ENCODE assay signal across 1 cellular context in genomic region chr16:2473999-2474876, GRCh38.
A peak's percentile ranks its signal among the peaks of the same experiment; 100 is the strongest.
TF ChIP-seq lines count a peak whose summit lies in the region.

No MANE protein-coding gene starts in this region.

TF ChIP-seq in HepG2, 621 proteins besides CTCF, POLR2A, EP300 and RAD21 (continued from another document and continues in another):
- TF ChIP-seq, protein P1, sequence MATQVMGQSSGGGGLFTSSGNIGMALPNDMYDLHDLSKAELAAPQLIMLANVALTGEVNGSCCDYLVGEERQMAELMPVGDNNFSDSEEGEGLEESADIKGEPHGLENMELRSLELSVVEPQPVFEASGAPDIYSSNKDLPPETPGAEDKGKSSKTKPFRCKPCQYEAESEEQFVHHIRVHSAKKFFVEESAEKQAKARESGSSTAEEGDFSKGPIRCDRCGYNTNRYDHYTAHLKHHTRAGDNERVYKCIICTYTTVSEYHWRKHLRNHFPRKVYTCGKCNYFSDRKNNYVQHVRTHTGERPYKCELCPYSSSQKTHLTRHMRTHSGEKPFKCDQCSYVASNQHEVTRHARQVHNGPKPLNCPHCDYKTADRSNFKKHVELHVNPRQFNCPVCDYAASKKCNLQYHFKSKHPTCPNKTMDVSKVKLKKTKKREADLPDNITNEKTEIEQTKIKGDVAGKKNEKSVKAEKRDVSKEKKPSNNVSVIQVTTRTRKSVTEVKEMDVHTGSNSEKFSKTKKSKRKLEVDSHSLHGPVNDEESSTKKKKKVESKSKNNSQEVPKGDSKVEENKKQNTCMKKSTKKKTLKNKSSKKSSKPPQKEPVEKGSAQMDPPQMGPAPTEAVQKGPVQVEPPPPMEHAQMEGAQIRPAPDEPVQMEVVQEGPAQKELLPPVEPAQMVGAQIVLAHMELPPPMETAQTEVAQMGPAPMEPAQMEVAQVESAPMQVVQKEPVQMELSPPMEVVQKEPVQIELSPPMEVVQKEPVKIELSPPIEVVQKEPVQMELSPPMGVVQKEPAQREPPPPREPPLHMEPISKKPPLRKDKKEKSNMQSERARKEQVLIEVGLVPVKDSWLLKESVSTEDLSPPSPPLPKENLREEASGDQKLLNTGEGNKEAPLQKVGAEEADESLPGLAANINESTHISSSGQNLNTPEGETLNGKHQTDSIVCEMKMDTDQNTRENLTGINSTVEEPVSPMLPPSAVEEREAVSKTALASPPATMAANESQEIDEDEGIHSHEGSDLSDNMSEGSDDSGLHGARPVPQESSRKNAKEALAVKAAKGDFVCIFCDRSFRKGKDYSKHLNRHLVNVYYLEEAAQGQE (IDR thresholded peaks at IDR 0.05; ENCODE audit: borderline replicate concordance in 1 of 2, low read depth in 1 of 2, low read length in 2 of 2), result no peak
- TF ChIP-seq, protein P2, sequence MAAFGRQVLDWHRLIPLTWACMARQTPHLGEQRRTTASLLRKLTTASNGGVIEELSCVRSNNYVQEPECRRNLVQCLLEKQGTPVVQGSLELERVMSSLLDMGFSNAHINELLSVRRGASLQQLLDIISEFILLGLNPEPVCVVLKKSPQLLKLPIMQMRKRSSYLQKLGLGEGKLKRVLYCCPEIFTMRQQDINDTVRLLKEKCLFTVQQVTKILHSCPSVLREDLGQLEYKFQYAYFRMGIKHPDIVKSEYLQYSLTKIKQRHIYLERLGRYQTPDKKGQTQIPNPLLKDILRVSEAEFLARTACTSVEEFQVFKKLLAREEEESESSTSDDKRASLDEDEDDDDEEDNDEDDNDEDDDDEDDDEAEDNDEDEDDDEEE (CRISPR knock-in tag; IDR thresholded peaks at IDR 0.05), result no peak
- TF ChIP-seq ZBTB21 (CRISPR knock-in tag; IDR thresholded peaks at IDR 0.05), result no peak
- TF ChIP-seq TBP (CRISPR knock-in tag; IDR thresholded peaks at IDR 0.05), result no peak
- no peak for TF ChIP-seq HMGXB3 (CRISPR knock-in tag; IDR thresholded peaks at IDR 0.05; ENCODE audit: borderline replicate concordance)
- TF ChIP-seq RARA (CRISPR knock-in tag; IDR thresholded peaks at IDR 0.05), result no peak
- no peak for TF ChIP-seq PCBP1 (IDR thresholded peaks at IDR 0.05; ENCODE audit: borderline replicate concordance, low read depth, low read length)
- TF ChIP-seq CREBL2 (CRISPR knock-in tag; IDR thresholded peaks at IDR 0.05; ENCODE audit: borderline replicate concordance), result no peak
- TF ChIP-seq SUZ12 (IDR thresholded peaks at IDR 0.05; ENCODE audit: low read depth, low read length), result no peak
- TF ChIP-seq ZNF761 (CRISPR knock-in tag; conservative IDR thresholded peaks at IDR 0.05), result no peak
- TF ChIP-seq SAFB2 (CRISPR knock-in tag; IDR thresholded peaks at IDR 0.05; ENCODE audit: borderline replicate concordance, low read depth), result no peak
- TF ChIP-seq ZNF496 (CRISPR knock-in tag; IDR thresholded peaks at IDR 0.05; ENCODE audit: insufficient replicate concordance), result no peak
- no peak for TF ChIP-seq HCFC1 (IDR thresholded peaks at IDR 0.05; ENCODE audit: low read depth, low read length)
- TF ChIP-seq ZNF597 (CRISPR knock-in tag; IDR thresholded peaks at IDR 0.05), result no peak
- no peak for TF ChIP-seq THRA (CRISPR knock-in tag; IDR thresholded peaks at IDR 0.05; ENCODE audit: borderline replicate concordance)
- TF ChIP-seq ZNF788 (CRISPR knock-in tag; IDR thresholded peaks at IDR 0.05; ENCODE audit: borderline replicate concordance), result no peak
- no peak for TF ChIP-seq JUN (CRISPR knock-in tag; IDR thresholded peaks at IDR 0.05)
- TF ChIP-seq RBFOX2 (IDR thresholded peaks at IDR 0.05; ENCODE audit: low read depth, low read length), result peak; percentile 70
- TF ChIP-seq TEAD2 (CRISPR knock-in tag; IDR thresholded peaks at IDR 0.05), result no peak
- TF ChIP-seq ZNF800 (CRISPR knock-in tag; IDR thresholded peaks at IDR 0.05), result peak; percentile 32
- peak; percentile 28; the same call in 1 of the 2 replicates for TF ChIP-seq KLF15 (CRISPR knock-in tag; IDR thresholded peaks at IDR 0.05; ENCODE audit: borderline replicate concordance)
- TF ChIP-seq, protein P3, sequence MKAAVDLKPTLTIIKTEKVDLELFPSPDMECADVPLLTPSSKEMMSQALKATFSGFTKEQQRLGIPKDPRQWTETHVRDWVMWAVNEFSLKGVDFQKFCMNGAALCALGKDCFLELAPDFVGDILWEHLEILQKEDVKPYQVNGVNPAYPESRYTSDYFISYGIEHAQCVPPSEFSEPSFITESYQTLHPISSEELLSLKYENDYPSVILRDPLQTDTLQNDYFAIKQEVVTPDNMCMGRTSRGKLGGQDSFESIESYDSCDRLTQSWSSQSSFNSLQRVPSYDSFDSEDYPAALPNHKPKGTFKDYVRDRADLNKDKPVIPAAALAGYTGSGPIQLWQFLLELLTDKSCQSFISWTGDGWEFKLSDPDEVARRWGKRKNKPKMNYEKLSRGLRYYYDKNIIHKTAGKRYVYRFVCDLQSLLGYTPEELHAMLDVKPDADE (CRISPR knock-in tag; IDR thresholded peaks at IDR 0.05), result no peak
- no peak for TF ChIP-seq ARNT (IDR thresholded peaks at IDR 0.05)
- TF ChIP-seq ZNF282 (IDR thresholded peaks at IDR 0.05; ENCODE audit: partially characterized antibody), result no peak
- no peak for TF ChIP-seq RBAK (CRISPR knock-in tag; IDR thresholded peaks at IDR 0.05)
- TF ChIP-seq MTF2 (CRISPR knock-in tag; IDR thresholded peaks at IDR 0.05; ENCODE audit: borderline replicate concordance), result no peak
- TF ChIP-seq KDM5B (CRISPR knock-in tag; IDR thresholded peaks at IDR 0.05; ENCODE audit: borderline replicate concordance), result no peak; the same call in 1 of the 2 replicates
- no peak for TF ChIP-seq SP140L (CRISPR knock-in tag; IDR thresholded peaks at IDR 0.05; ENCODE audit: borderline replicate concordance)
- no peak for TF ChIP-seq ZNF615 (CRISPR knock-in tag; IDR thresholded peaks at IDR 0.05; ENCODE audit: borderline replicate concordance)
- TF ChIP-seq ZNF484 (CRISPR knock-in tag; IDR thresholded peaks at IDR 0.05; ENCODE audit: borderline replicate concordance, low read depth), result no peak
- no peak for TF ChIP-seq KAT7 (CRISPR knock-in tag; IDR thresholded peaks at IDR 0.05; ENCODE audit: borderline replicate concordance)
- TF ChIP-seq, protein P4, sequence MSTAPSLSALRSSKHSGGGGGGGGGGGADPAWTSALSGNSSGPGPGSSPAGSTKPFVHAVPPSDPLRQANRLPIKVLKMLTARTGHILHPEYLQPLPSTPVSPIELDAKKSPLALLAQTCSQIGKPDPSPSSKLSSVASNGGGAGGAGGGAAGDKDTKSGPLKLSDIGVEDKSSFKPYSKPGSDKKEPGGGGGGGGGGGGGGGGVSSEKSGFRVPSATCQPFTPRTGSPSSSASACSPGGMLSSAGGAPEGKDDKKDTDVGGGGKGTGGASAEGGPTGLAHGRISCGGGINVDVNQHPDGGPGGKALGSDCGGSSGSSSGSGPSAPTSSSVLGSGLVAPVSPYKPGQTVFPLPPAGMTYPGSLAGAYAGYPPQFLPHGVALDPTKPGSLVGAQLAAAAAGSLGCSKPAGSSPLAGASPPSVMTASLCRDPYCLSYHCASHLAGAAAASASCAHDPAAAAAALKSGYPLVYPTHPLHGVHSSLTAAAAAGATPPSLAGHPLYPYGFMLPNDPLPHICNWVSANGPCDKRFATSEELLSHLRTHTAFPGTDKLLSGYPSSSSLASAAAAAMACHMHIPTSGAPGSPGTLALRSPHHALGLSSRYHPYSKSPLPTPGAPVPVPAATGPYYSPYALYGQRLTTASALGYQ (CRISPR knock-in tag; IDR thresholded peaks at IDR 0.05), result no peak
- TF ChIP-seq KDM6A (CRISPR knock-in tag; IDR thresholded peaks at IDR 0.05; ENCODE audit: low read depth), result no peak
- TF ChIP-seq POLR2AphosphoS2 (IDR thresholded peaks at IDR 0.05; ENCODE audit: low read depth, low read length), result no peak
- TF ChIP-seq TARDBP (CRISPR knock-in tag; IDR thresholded peaks at IDR 0.05), result no peak
- 0 out of 2 replicates have a peak, but pooled peaks have one; percentile 46 for TF ChIP-seq SIN3A (IDR thresholded peaks at IDR 0.05; ENCODE audit: borderline replicate concordance, low read depth, low read length)
- 0 out of 2 replicates have a peak, but pooled peaks have one; percentile 10 for TF ChIP-seq SP2 (CRISPR knock-in tag; IDR thresholded peaks at IDR 0.05)
- TF ChIP-seq, protein P5, sequence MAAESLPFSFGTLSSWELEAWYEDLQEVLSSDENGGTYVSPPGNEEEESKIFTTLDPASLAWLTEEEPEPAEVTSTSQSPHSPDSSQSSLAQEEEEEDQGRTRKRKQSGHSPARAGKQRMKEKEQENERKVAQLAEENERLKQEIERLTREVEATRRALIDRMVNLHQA (CRISPR knock-in tag; IDR thresholded peaks at IDR 0.05), result no peak
- no peak for TF ChIP-seq HNRNPUL1 (IDR thresholded peaks at IDR 0.05; ENCODE audit: low read depth, low read length)
- no peak for TF ChIP-seq CC2D1A (CRISPR knock-in tag; IDR thresholded peaks at IDR 0.05)
- TF ChIP-seq ZBTB38 (CRISPR knock-in tag; IDR thresholded peaks at IDR 0.05), result peak; percentile 47
- 0 out of 2 replicates have a peak, but pooled peaks have one; percentile 40 for TF ChIP-seq ZFX (CRISPR knock-in tag; IDR thresholded peaks at IDR 0.05; ENCODE audit: low read depth)
- TF ChIP-seq ZNF607 (CRISPR knock-in tag; IDR thresholded peaks at IDR 0.05; ENCODE audit: borderline replicate concordance), result no peak
- no peak for TF ChIP-seq ZFAT (CRISPR knock-in tag; conservative IDR thresholded peaks at IDR 0.05)
- no peak for TF ChIP-seq BRF2 (CRISPR knock-in tag; IDR thresholded peaks at IDR 0.05)
- no peak for TF ChIP-seq ZNF552 (CRISPR knock-in tag; IDR thresholded peaks at IDR 0.05; ENCODE audit: borderline replicate concordance)
- TF ChIP-seq GATAD1 (CRISPR knock-in tag; IDR thresholded peaks at IDR 0.05), result no peak
- TF ChIP-seq ZNF530 (CRISPR knock-in tag; IDR thresholded peaks at IDR 0.05; ENCODE audit: low read depth), result no peak
- TF ChIP-seq ZSCAN29 (CRISPR knock-in tag; conservative IDR thresholded peaks at IDR 0.05), result peak; percentile 98
- TF ChIP-seq HNRNPK (IDR thresholded peaks at IDR 0.05; ENCODE audit: low read depth, low read length, poor library complexity, severe bottlenecking), result no peak
